Comparison of ENCODE assay signal across 8 cellular contexts in the genomic region with DNA sequence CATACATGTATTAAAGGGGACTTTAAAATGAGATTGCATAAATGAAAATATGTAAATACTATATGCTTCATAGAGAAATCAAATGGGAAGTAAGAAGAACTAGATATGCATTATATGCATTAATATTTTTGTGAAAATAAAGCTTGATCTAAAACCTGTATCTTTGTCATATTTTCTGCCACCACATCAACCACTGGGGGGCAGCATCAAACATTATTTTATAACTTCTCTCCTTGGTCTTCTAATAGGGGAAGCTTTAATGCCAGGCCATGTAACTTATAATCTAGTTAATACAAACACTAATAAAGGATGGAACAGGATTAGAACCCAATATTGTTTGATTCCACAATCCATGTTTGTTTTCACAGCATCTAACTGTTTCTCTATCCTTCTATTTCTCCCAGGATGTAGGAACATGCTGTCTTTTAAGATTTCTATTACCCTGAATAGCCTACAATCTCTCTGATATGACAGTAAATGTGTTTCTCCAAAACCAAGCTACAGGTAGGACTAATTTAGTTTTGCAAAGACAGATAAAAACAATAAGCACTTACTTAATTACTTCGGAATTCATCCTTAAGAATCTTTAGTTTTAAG. TPM values are rescaled to one million over a fixed set of nuclear protein-coding genes. Genes with fewer than 3 reads are reported as not detected.
DNase-seq lines count a peak whose midpoint lies in the region; ATAC-seq, FAIRE-seq and TF ChIP-seq lines count a peak whose summit lies in the region.

No MANE protein-coding gene starts in this region.

- H3K4me3 Mint-ChIP-seq in nephron progenitor cell, result no peak overlapping the region

- no peaks in the 10 kb centered on the region for H3K4me1 ChIP-seq in endothelial cell of umbilical vein (ENCODE audit: control insufficient read depth, extremely low read depth, insufficient read depth, low read length)

- dilution Hi-C loops in endothelial cell of umbilical vein (cut with MboI; ENCODE audit: extremely low pct_ligation_motif_present, low sequenced_read_pairs), result no loop called here

- no peak overlapping the region for H3K4me3 ChIP-seq in endothelial cell of umbilical vein (replicated peaks in 1 of 3; ENCODE audit: insufficient read depth in 1 of 3, low read depth in 1 of 3, low read length in 3 of 3)

- no peaks in the 10 kb centered on the region for H3K9me3 Mint-ChIP-seq in nephron progenitor cell

- no peak overlapping the region for H2AFZ ChIP-seq in endothelial cell of umbilical vein (ENCODE audit: low read depth, low read length)

- TF ChIP-seq CTCF in endothelial cell of umbilical vein (IDR thresholded peaks at IDR 0.05; ENCODE audit: extremely low read depth in 1 of 2, insufficient read depth in 1 of 2, low read depth in 1 of 2, low read length in 2 of 2) (peak; percentile 22 to 35), nephron progenitor cell (IDR thresholded peaks at IDR 0.05) (peak; percentile 61)

- no peak overlapping the region for H3K27ac Mint-ChIP-seq in nephron progenitor cell

- no peak overlapping the region for H3K9ac ChIP-seq in endothelial cell of umbilical vein (replicated peaks; ENCODE audit: extremely low read depth, insufficient read depth, low read length)

- no peaks in the 10 kb centered on the region for H3K36me3 Mint-ChIP-seq in nephron progenitor cell (ENCODE audit: low read depth)

- H3K27ac ChIP-seq in endothelial cell of umbilical vein (ENCODE audit: insufficient read depth, low read depth, low read length), result no peak overlapping the region

- no peaks in the 10 kb centered on the region for H3K4me1 Mint-ChIP-seq in nephron progenitor cell

- POLR2A ChIA-PET in endothelial cell of umbilical vein (lab: Charles Lee), result no interaction called here

- FAIRE-seq in endothelial cell of umbilical vein (lab: Jason Lieb, UNC), result peak; percentile 26

- DNase-seq in Right ventricle myocardium superior (no peak), Right ventricle myocardium inferior (ENCODE audit: missing footprints) (no peak), HT1080 (ENCODE audit: low read depth) (peak; percentile 42), T1000 (lab: John Stamatoyannopoulos, UW) (peak; percentile 35), endothelial cell of umbilical vein (ENCODE audit: low read depth, low spot score) (peak; percentile 53), nephron progenitor cell (peak; percentile 28), ecto neural progenitor cell (ENCODE audit: low spot score) (no peak)

- no peaks in the 10 kb centered on the region for H3K27me3 Mint-ChIP-seq in nephron progenitor cell (ENCODE audit: low read depth, poor library complexity)

- CTCF ChIA-PET in endothelial cell of umbilical vein (lab: Charles Lee), result interaction anchor here (0.6 to 7.6 kb wide), 44 partner anchors 9 to 1205 kb away, joined by 3 to 129 read pairs (median 4); a partner anchor contains a TSS

- H3K9me1 ChIP-seq in endothelial cell of umbilical vein (replicated peaks; ENCODE audit: control insufficient read depth, extremely low read depth, insufficient read depth, low read length), result no peaks in the 10 kb centered on the region

- ATAC-seq in Right ventricle myocardium superior (ENCODE audit: poor library complexity), result peak; percentile 85
- ATAC-seq in Right ventricle myocardium inferior, result no peak
- ATAC-seq in HG03469 (IDR thresholded peaks at IDR 0.05; ENCODE audit: unreplicated experiment), result no peak

- intact Hi-C loops in Right ventricle myocardium superior (cut with DNase I), result loop anchor here (2.0 to 5.0 kb wide), 2 partner anchors 50 to 286 kb away; no protein-coding TSS in a partner anchor
- intact Hi-C loops in Right ventricle myocardium inferior (cut with DNase I), result loop anchor here (1.0 to 5.0 kb wide), 3 partner anchors 50 to 366 kb away; no protein-coding TSS in a partner anchor
- intact Hi-C loops in endothelial cell of umbilical vein (cut with micrococcal nuclease), result loop anchor here (1.0 kb wide), 2 partner anchors 285 to 365 kb away; no protein-coding TSS in a partner anchor

- H3K36me3 ChIP-seq in endothelial cell of umbilical vein (ENCODE audit: control insufficient read depth in 2 of 2, extremely low read depth in 1 of 2, insufficient read depth in 2 of 2, low read length in 2 of 2), result no peaks in the 10 kb centered on the region

- BruUV-seq in endothelial cell of umbilical vein (replicated peaks; lab: Mats Ljungman, UMichigan), result no TSS peak

- no peaks in the 10 kb centered on the region for H3K79me2 ChIP-seq in endothelial cell of umbilical vein (ENCODE audit: control insufficient read depth, insufficient read depth, low read length)

- no peaks in the 10 kb centered on the region for H4K20me1 ChIP-seq in endothelial cell of umbilical vein (replicated peaks; ENCODE audit: control insufficient read depth, extremely low read depth, insufficient read depth, low read length)

- no peaks in the 10 kb centered on the region for H3K9me3 ChIP-seq in endothelial cell of umbilical vein (replicated peaks; ENCODE audit: control insufficient read depth, insufficient read depth, low read length)

- TF ChIP-seq POLR2A in endothelial cell of umbilical vein (IDR thresholded peaks at IDR 0.05; ENCODE audit: low read depth, low read length), result no peak

- peaks cover 0 to 7% of the 10 kb centered on the region in 2 experiments for H3K27me3 ChIP-seq in endothelial cell of umbilical vein (ENCODE audit: control insufficient read depth in 2 of 2, insufficient read depth in 2 of 2, low read length in 2 of 2)

- H3K4me2 ChIP-seq in endothelial cell of umbilical vein (ENCODE audit: insufficient read depth, low read length), result no peak overlapping the region

TF ChIP-seq in endothelial cell of umbilical vein, 7 proteins besides CTCF, POLR2A, EP300 and RAD21:
- TF ChIP-seq GATA2 (IDR thresholded peaks at IDR 0.05; ENCODE audit: insufficient read depth, insufficient read length, low read depth, low read length) (no peak), EZH2 (IDR thresholded peaks at IDR 0.05; ENCODE audit: borderline replicate concordance, low read depth, low read length, severe bottlenecking) (no peak), FOS (IDR thresholded peaks at IDR 0.05; ENCODE audit: borderline replicate concordance, insufficient read depth, low read length) (no peak), JUN (IDR thresholded peaks at IDR 0.05; ENCODE audit: borderline replicate concordance, insufficient read depth, insufficient read length, low read depth) (no peak), MYC (IDR thresholded peaks at IDR 0.05; ENCODE audit: low read depth, low read length) (no peak), POLR2AphosphoS5 (IDR thresholded peaks at IDR 0.05; ENCODE audit: insufficient read depth, low read depth, low read length) (no peak)
- TF ChIP-seq, protein P1, sequence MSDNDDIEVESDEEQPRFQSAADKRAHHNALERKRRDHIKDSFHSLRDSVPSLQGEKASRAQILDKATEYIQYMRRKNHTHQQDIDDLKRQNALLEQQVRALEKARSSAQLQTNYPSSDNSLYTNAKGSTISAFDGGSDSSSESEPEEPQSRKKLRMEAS (IDR thresholded peaks at IDR 0.05; ENCODE audit: insufficient read depth, insufficient read length), result no peak

RNA-seq across cellular contexts. Expression of a gene that starts 10.0 kb away (rescaled TPM):
- total RNA-seq in Right ventricle myocardium superior, result 0.78 TPM
- 0.89 TPM for total RNA-seq in Right ventricle myocardium inferior
- not detected in 2 replicates for total RNA-seq in HT1080 (2014; rRNA removed; shearing (Covaris generic))
- polyA plus RNA-seq in HT1080 (2015; cell fraction: cytosol; rRNA removed), result not detected in 2 replicates
- not detected in 2 replicates for polyA plus RNA-seq in HT1080 (2015; cell fraction: nucleus; rRNA removed)
- not detected in 2 replicates for total RNA-seq in endothelial cell of umbilical vein
- not detected in 2 replicates for polyA plus RNA-seq in endothelial cell of umbilical vein
- polyA plus RNA-seq in endothelial cell of umbilical vein (2011; cell fraction: cytosol; rRNA removed), result not detected in 2 replicates
- polyA plus RNA-seq in endothelial cell of umbilical vein (2011; cell fraction: nucleus; rRNA removed), result not detected in 2 replicates
- polyA plus RNA-seq in endothelial cell of umbilical vein (2012), result not detected in 2 replicates
- not detected in 2 replicates for polyA minus RNA-seq in endothelial cell of umbilical vein
- polyA minus RNA-seq in endothelial cell of umbilical vein (2011; cell fraction: cytosol; rRNA and poly(A)+ RNA removed), result not detected
- not detected in 2 replicates for polyA minus RNA-seq in endothelial cell of umbilical vein (2011; cell fraction: nucleus; rRNA and poly(A)+ RNA removed)

Comparison
In these comparisons a context has a peak if more than half of its experiments do, and no peak if none do; other contexts are left out.
1. DNase-seq: peak in HT1080 (single experiment), T1000 (single experiment), endothelial cell of umbilical vein (single experiment) and nephron progenitor cell (single experiment); none in Right ventricle myocardium superior (single experiment), Right ventricle myocardium inferior (single experiment) and ecto neural progenitor cell (single experiment).